In the genomic region with DNA sequence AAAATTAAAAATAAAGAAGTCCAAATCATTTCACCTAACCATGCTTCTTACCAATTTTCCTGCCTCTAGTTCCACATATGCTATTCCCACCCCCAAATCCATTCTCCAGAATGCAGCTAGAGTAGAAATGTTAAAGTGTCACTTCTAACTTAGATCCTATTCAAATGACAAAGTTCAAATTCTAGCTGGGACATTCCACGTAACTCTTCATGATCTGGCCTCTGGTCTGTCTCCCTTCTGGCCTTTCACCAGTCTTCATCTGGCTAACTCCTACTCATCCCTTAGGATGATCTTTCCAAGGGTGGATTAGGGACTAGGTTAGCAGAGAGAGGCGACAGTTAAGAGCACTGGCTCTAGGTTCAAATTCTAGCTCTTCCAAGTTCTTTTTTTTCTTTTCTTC, we compare ENCODE assay signal across 28 cellular contexts.
DNase-seq lines count a peak whose midpoint lies in the region; ATAC-seq, FAIRE-seq and TF ChIP-seq lines count a peak whose summit lies in the region.
"Had no signal": no experiment of that assay in that cellular context is flagged by ENCODE, and none has a peak within 500 bp of the region (broad histone marks: within the 10 kb centered on the region; RNA-seq: fewer than 3 reads in every experiment).

No MANE protein-coding gene starts in this region.

- TF ChIP-seq CTCF in 22Rv1 (IDR thresholded peaks at IDR 0.05) (no peak), nephron progenitor cell (IDR thresholded peaks at IDR 0.05) (no peak)

- DNase-seq in HTR-8/SVneo (ENCODE audit: insufficient read length, low spot score) (no peak), left lobe of liver (ENCODE audit: low spot score) (no peak), nephron progenitor cell (no peak), amygdala (lab: John Stamatoyannopoulos, UW) (no peak), activated gamma-delta T cell treated with Interleukin-2 at 50 U/mL for 16 hours (no peak)
- DNase-seq: BE2C; CD8-positive, alpha-beta memory T cell; DMS 273 treated with DMSO at 0.1 percent for 48 hours; DMS79; EL; GDM1; KBM-7; MV-4-11; NCI-H1105; NCI-H1436 treated with DMSO at 0.1 percent for 48 hours; NCI-H187 treated with DMSO at 0.1 percent for 48 hours; NCI-H2171 treated with DMSO at 0.1 percent for 48 hours; NCI-H446; NCI-H524 treated with DMSO at 0.1 percent for 48 hours; NCI-H774; SIG-M5 had no signal

- peak; percentile 4 for FAIRE-seq in HTR-8/SVneo (lab: Jason Lieb, UNC)
- FAIRE-seq: GM12891, H54, RCC 7860 had no signal

- ATAC-seq in left lobe of liver: peak; percentile 69
- no peak for ATAC-seq in GM18519 (IDR thresholded peaks at IDR 0.05; ENCODE audit: low FRiP score, unreplicated experiment)

- peak overlapping the region; percentile 21 for H3K27ac Mint-ChIP-seq in nephron progenitor cell

- H3K27ac ChIP-seq in 22Rv1: peak overlapping the region; percentile 25; the same call in 1 of the 2 replicates
- H3K27ac ChIP-seq: SK-N-MC had no signal

- no peaks in the 10 kb centered on the region for H3K9me3 Mint-ChIP-seq in nephron progenitor cell
- H3K9me3 Mint-ChIP-seq: CD14-positive monocyte; CD8-positive, alpha-beta memory T cell had no signal

- peaks cover 5% of the 10 kb centered on the region for H3K4me1 Mint-ChIP-seq in nephron progenitor cell

- no peaks in the 10 kb centered on the region for H3K27me3 Mint-ChIP-seq in nephron progenitor cell (ENCODE audit: low read depth, poor library complexity)
- H3K27me3 Mint-ChIP-seq: CD8-positive, alpha-beta memory T cell had no signal

- H3K4me3 Mint-ChIP-seq in nephron progenitor cell: no peak overlapping the region
- H3K4me3 Mint-ChIP-seq: CD14-positive monocyte; CD8-positive, alpha-beta memory T cell had no signal

- H3K36me3 Mint-ChIP-seq in nephron progenitor cell (ENCODE audit: low read depth): peaks cover 14% of the 10 kb centered on the region
